ENCODE assay signal across 1 cellular context in the genomic region with DNA sequence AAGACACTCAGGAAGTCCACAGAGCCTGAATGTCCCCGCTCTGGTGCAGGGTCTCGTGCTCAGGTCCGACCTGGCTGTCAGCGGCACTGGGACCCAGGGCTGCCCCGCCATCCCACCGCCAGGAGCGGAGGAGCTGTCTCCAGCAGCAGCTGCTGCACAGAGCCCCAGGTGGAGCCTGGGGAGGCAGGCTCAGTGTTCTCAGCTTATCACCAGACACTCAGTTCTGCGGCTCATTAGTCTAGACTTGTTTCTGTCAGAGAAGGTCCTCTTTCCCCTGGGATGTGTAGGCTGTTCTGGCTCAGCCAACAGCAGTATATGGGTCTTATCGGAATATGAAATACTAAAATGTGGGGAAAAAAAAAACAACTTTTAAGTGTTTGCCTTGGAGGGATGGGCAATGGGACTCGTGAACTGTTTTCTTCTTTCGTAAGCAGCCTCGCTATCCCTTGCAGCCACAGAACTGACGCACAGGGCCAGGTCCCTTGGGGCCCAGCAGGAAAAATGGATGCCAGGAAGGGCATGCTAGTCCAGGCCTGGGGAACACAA.
TF ChIP-seq lines count a peak whose summit lies in the region.

No MANE protein-coding gene starts in this region.

TF ChIP-seq in SK-N-SH, 30 proteins besides CTCF, POLR2A, EP300 and RAD21 (continued from another document):
- TF ChIP-seq, protein P1, sequence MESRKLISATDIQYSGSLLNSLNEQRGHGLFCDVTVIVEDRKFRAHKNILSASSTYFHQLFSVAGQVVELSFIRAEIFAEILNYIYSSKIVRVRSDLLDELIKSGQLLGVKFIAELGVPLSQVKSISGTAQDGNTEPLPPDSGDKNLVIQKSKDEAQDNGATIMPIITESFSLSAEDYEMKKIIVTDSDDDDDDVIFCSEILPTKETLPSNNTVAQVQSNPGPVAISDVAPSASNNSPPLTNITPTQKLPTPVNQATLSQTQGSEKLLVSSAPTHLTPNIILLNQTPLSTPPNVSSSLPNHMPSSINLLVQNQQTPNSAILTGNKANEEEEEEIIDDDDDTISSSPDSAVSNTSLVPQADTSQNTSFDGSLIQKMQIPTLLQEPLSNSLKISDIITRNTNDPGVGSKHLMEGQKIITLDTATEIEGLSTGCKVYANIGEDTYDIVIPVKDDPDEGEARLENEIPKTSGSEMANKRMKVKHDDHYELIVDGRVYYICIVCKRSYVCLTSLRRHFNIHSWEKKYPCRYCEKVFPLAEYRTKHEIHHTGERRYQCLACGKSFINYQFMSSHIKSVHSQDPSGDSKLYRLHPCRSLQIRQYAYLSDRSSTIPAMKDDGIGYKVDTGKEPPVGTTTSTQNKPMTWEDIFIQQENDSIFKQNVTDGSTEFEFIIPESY (IDR thresholded peaks at IDR 0.05; ENCODE audit: borderline replicate concordance, low read depth): no peak
- TF ChIP-seq, protein P2, sequence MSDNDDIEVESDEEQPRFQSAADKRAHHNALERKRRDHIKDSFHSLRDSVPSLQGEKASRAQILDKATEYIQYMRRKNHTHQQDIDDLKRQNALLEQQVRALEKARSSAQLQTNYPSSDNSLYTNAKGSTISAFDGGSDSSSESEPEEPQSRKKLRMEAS (IDR thresholded peaks at IDR 0.05; ENCODE audit: low read depth): no peak
